In the genomic region with DNA sequence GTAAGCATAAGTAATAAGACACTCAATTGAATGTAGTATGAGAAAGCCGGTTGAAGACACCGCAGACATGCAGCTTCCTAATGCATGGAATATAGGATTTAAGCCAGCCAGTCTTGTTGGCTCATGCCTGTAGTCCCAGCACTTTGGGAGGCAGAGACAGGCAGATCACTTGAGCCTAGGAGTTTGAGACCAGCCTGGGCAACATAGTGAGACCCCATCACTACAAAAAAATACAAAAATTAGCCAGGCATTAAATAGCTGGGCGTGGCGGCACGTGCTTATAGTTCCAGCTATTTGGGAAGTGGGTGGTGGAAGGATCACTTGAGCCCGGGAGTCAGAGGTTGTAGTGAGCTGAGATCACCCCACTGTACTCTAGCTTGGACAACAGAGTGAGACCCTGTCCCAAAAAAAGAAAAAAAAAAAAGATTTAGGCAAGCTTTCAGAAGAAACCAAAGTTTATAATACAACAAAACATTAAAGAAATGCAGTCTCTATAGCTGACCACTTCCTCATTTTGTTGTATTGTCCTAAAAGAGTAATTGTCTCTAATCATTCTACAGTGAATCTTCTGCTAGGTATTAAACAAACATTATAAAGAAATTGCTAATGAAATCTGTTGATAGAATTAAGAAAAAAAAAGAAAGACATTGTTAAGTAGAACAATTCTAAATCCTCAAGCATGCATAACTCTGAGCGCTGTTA, we compare ENCODE assay signal across 22 cellular contexts.
A peak's percentile ranks its signal among the peaks of the same experiment; 100 is the strongest.
DNase-seq lines count a peak whose midpoint lies in the region; ATAC-seq, FAIRE-seq and TF ChIP-seq lines count a peak whose summit lies in the region.
"Had no signal": no experiment of that assay in that cellular context is flagged by ENCODE, and none has a peak within 500 bp of the region (broad histone marks: within the 10 kb centered on the region; RNA-seq: fewer than 3 reads in every experiment).

No MANE protein-coding gene starts in this region.

- H3K79me2 ChIP-seq in HCT116 (ENCODE audit: insufficient read depth, low read length): no peaks in the 10 kb centered on the region
- no peaks in the 10 kb centered on the region for H3K79me2 ChIP-seq in PC-9 (ENCODE audit: low read depth)
- no peaks in the 10 kb centered on the region for H3K79me2 ChIP-seq in osteoblast (ENCODE audit: insufficient read depth, low read length)

- H3K9me2 ChIP-seq in HCT116 (ENCODE audit: insufficient read depth) (no peaks in the 10 kb centered on the region), PC-9 (ENCODE audit: insufficient read depth) (no peaks in the 10 kb centered on the region)

- H3K4me1 ChIP-seq in HCT116 (ENCODE audit: control insufficient read depth in 1 of 2, insufficient read depth in 2 of 2, low read length in 2 of 2): peaks cover 6 to 23% of the 10 kb centered on the region in 2 experiments
- peaks cover 33% of the 10 kb centered on the region for H3K4me1 ChIP-seq in PC-9 (replicated peaks; ENCODE audit: insufficient read depth)
- peaks cover 14% of the 10 kb centered on the region for H3K4me1 ChIP-seq in osteoblast (ENCODE audit: insufficient read depth, low read length)

- H3K27me3 ChIP-seq in HCT116 (ENCODE audit: insufficient read depth, low read length): no peaks in the 10 kb centered on the region
- no peaks in the 10 kb centered on the region for H3K27me3 ChIP-seq in PC-9 (ENCODE audit: insufficient read depth, low read depth)
- H3K27me3 ChIP-seq in bronchial epithelial cell (ENCODE audit: control insufficient read depth, insufficient read depth, low read length): no peaks in the 10 kb centered on the region
- H3K27me3 ChIP-seq in osteoblast (ENCODE audit: insufficient read depth, low read length): peaks cover 19% of the 10 kb centered on the region

- no peak overlapping the region for H3K27ac ChIP-seq in HCT116 (ENCODE audit: low read depth, low read length)
- H3K27ac ChIP-seq in PC-9: peak overlapping the region; percentile 76
- peak overlapping the region; percentile 24 for H3K27ac ChIP-seq in osteoblast (ENCODE audit: low read depth, low read length)
- H3K27ac ChIP-seq: heart left ventricle had no signal

- no peak overlapping the region for H3K4me3 ChIP-seq in HCT116 (replicated peaks in 1 of 2; ENCODE audit: low read depth in 1 of 2, low read length in 2 of 2)
- no peak overlapping the region for H3K4me3 ChIP-seq in PC-9
- no peak overlapping the region for H3K4me3 ChIP-seq in bronchial epithelial cell (ENCODE audit: low read depth, low read length)
- H3K4me3 ChIP-seq in osteoblast (ENCODE audit: insufficient read depth, low read length): no peak overlapping the region
- H3K4me3 ChIP-seq: heart left ventricle, lung had no signal

- DNase-seq in HCT116 (ENCODE audit: low read depth, low spot score) (no peak), PC-9 (no peak), bronchial epithelial cell (ENCODE audit: low read depth) (peak; percentile 44), osteoblast (ENCODE audit: insufficient read length, low spot score, missing footprints) (no peak), GM13977 (ENCODE audit: low spot score) (no peak)
- DNase-seq: activated B cell treated with CpG ODN at 0.5 μM for 24 hours; activated CD8-positive, alpha-beta memory T cell treated with anti-CD3 and anti-CD28 coated beads, Interleukin-2, amount 10 ng/mL, durations not matched to agents 7 days and 5 days; activated naive CD4-positive, alpha-beta T cell; activated T-cell treated with anti-CD3 and anti-CD28 coated beads, Interleukin-2, amount 50 U/mL, for 72 hours; effector CD4-positive, alpha-beta T cell; GOT3; heart left ventricle; NCI-H1105 treated with DMSO at 0.1 percent for 48 hours; NCI-H2029 treated with DMSO at 0.1 percent for 48 hours; NCI-H526; posterior cingulate gyrus; right cardiac atrium; RPMI8226; stimulated activated CD4-positive, alpha-beta T cell treated with anti-CD3 and anti-CD28 coated beads, Interleukin-4, amount 100 ng/mL, for 24 hours had no signal

- no TSS peak for BruUV-seq in HCT116 (replicated peaks; lab: Mats Ljungman, UMichigan)
- BruUV-seq in PC-9 (replicated peaks; lab: Mats Ljungman, UMichigan): no TSS peak

- FAIRE-seq in bronchial epithelial cell (lab: Jason Lieb, UNC): no peak

- ATAC-seq in HCT116: no peak
- ATAC-seq in HG03571 (IDR thresholded peaks at IDR 0.05; ENCODE audit: unreplicated experiment): no peak
- ATAC-seq in GM19455 (IDR thresholded peaks at IDR 0.05; ENCODE audit: unreplicated experiment): no peak
- ATAC-seq: heart left ventricle, right cardiac atrium had no signal

- in situ Hi-C loops in GM13977 (cut with MboI; ENCODE audit: low pct_unique_long_range_greater_than_20kb, low sequenced_read_pairs, unreplicated experiment): no loop called here

- peak overlapping the region; percentile 74 for H2AFZ ChIP-seq in HCT116 (ENCODE audit: low read depth, low read length, poor library complexity, severe bottlenecking)
- no peak overlapping the region for H2AFZ ChIP-seq in PC-9
- no peak overlapping the region for H2AFZ ChIP-seq in osteoblast (ENCODE audit: low read length)

- H3K36me3 ChIP-seq in HCT116 (ENCODE audit: control insufficient read depth in 1 of 2, insufficient read depth in 2 of 2, low read length in 2 of 2): no peaks in the 10 kb centered on the region
- no peaks in the 10 kb centered on the region for H3K36me3 ChIP-seq in PC-9 (ENCODE audit: low read depth)
- no peaks in the 10 kb centered on the region for H3K36me3 ChIP-seq in bronchial epithelial cell (ENCODE audit: control insufficient read depth, insufficient read depth, low read length)
- no peaks in the 10 kb centered on the region for H3K36me3 ChIP-seq in osteoblast (ENCODE audit: insufficient read depth, low read length)
- H3K36me3 ChIP-seq: heart left ventricle had no signal

- POLR2A ChIA-PET in HCT116 (lab: Charles Lee): no interaction called here
- POLR2A ChIA-PET in PC-9 (lab: Charles Lee; ENCODE audit: unreplicated experiment): interaction anchor here (0.6 kb wide), 1 partner anchor 733 kb away, joined by 4 read pairs; no protein-coding TSS in a partner anchor

- H3K9ac ChIP-seq in HCT116 (ENCODE audit: low read length): no peak overlapping the region; the same call in 1 of the 2 replicates

- RAD21 ChIA-PET in HCT116 (lab: Charles Lee; ENCODE audit: low non-redundant PET in 1 of 2, low total read pairs in 2 of 2, uncharacterized antibody in 2 of 2, unreplicated experiment in 2 of 2): no interaction called here

- no peak for TF ChIP-seq POLR2A in HCT116 (IDR thresholded peaks at IDR 0.05; ENCODE audit: borderline replicate concordance, extremely low read depth, insufficient read depth, insufficient read length)

- no peak for TF ChIP-seq CTCF in HCT116 (IDR thresholded peaks at IDR 0.05 in 2 of 3, conservative IDR thresholded peaks at IDR 0.05 in 1 of 3; ENCODE audit: borderline replicate concordance in 1 of 3, insufficient read depth in 1 of 3, low read depth in 2 of 3, low read length in 2 of 3)
- no peak for TF ChIP-seq CTCF in PC-9 (conservative IDR thresholded peaks at IDR 0.05)
- no peak for TF ChIP-seq CTCF in bronchial epithelial cell (IDR thresholded peaks at IDR 0.05; ENCODE audit: insufficient read depth, low read length, severe bottlenecking)
- TF ChIP-seq CTCF in osteoblast (IDR thresholded peaks at IDR 0.05; ENCODE audit: extremely low read depth, low read depth, low read length): no peak
- TF ChIP-seq CTCF in GM13977 (IDR thresholded peaks at IDR 0.05; ENCODE audit: extremely low read depth, insufficient read depth, missing control alignments): no peak

- CTCF ChIA-PET in HCT116 (lab: Charles Lee): no interaction called here
- CTCF ChIA-PET in PC-9 (lab: Charles Lee): interaction anchor here (0.6 to 1.0 kb wide), 2 partner anchors 75 to 224 kb away, joined by 5 read pairs; no protein-coding TSS in a partner anchor

- H3K4me2 ChIP-seq in HCT116 (ENCODE audit: low read length) (peak overlapping the region; percentile 29), PC-9 (peak overlapping the region; percentile 21), osteoblast (ENCODE audit: insufficient read depth, low read length) (no peak overlapping the region)

- H4K20me1 ChIP-seq in HCT116 (ENCODE audit: insufficient read depth): no peaks in the 10 kb centered on the region
- H4K20me1 ChIP-seq in PC-9 (ENCODE audit: insufficient read depth): no peaks in the 10 kb centered on the region
- H4K20me1 ChIP-seq in osteoblast (ENCODE audit: insufficient read depth, low read length): no peaks in the 10 kb centered on the region

- H3F3A ChIP-seq in PC-9 (ENCODE audit: insufficient read depth, low read depth): peaks cover 19% of the 10 kb centered on the region

- no peaks in the 10 kb centered on the region for H3K9me3 ChIP-seq in HCT116 (ENCODE audit: control insufficient read depth in 1 of 2, insufficient read depth in 1 of 2, low read depth in 1 of 2, low read length in 2 of 2)
- no peaks in the 10 kb centered on the region for H3K9me3 ChIP-seq in PC-9 (ENCODE audit: insufficient read depth, low read depth)
- no peaks in the 10 kb centered on the region for H3K9me3 ChIP-seq in osteoblast (ENCODE audit: low read depth, low read length)
- H3K9me3 ChIP-seq: heart left ventricle had no signal

- TF ChIP-seq RAD21 in HCT116 (IDR thresholded peaks at IDR 0.05; ENCODE audit: low read depth): no peak

- intact Hi-C loops in HCT116 (cut with micrococcal nuclease) (no loop called here), PC-9 (cut with micrococcal nuclease; ENCODE audit: unreplicated experiment) (no loop called here)

TF ChIP-seq in HCT116, 20 proteins besides CTCF, POLR2A, EP300 and RAD21:
- TF ChIP-seq EZH2phosphoT487 (IDR thresholded peaks at IDR 0.05; ENCODE audit: borderline replicate concordance) (no peak), POLR2AphosphoS5 (IDR thresholded peaks at IDR 0.05; ENCODE audit: low read depth, low read length) (no peak), CEBPB (IDR thresholded peaks at IDR 0.05; ENCODE audit: low read depth) (no peak)
